In genomic region chr12:49109631-49110172, GRCh38 we compare ENCODE assay signal across 1 cellular context.
TF ChIP-seq lines count a peak whose summit lies in the region.

No MANE protein-coding gene starts in this region.

TF ChIP-seq in HEK293, 187 proteins besides CTCF, POLR2A, EP300 and RAD21 (continued from another document):
- peak; percentile 46; the same call in 1 of the 2 replicates for TF ChIP-seq PRDM1 (tag by site-specific recombination; IDR thresholded peaks at IDR 0.05)
- TF ChIP-seq ZNF302 (tag by site-specific recombination; IDR thresholded peaks at IDR 0.05; ENCODE audit: low read depth) = no peak
- TF ChIP-seq ZNF157 (tag by site-specific recombination; IDR thresholded peaks at IDR 0.05) = no peak
- TF ChIP-seq ZBTB1 (tag by site-specific recombination; IDR thresholded peaks at IDR 0.05) = no peak
- no peak for TF ChIP-seq ZNF596 (tag by site-specific recombination; IDR thresholded peaks at IDR 0.05)
- TF ChIP-seq, protein P1, sequence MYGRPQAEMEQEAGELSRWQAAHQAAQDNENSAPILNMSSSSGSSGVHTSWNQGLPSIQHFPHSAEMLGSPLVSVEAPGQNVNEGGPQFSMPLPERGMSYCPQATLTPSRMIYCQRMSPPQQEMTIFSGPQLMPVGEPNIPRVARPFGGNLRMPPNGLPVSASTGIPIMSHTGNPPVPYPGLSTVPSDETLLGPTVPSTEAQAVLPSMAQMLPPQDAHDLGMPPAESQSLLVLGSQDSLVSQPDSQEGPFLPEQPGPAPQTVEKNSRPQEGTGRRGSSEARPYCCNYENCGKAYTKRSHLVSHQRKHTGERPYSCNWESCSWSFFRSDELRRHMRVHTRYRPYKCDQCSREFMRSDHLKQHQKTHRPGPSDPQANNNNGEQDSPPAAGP (tag by site-specific recombination; IDR thresholded peaks at IDR 0.05) = 0 out of 2 replicates have a peak, but pooled peaks have one; percentile 7
- TF ChIP-seq, protein P2, sequence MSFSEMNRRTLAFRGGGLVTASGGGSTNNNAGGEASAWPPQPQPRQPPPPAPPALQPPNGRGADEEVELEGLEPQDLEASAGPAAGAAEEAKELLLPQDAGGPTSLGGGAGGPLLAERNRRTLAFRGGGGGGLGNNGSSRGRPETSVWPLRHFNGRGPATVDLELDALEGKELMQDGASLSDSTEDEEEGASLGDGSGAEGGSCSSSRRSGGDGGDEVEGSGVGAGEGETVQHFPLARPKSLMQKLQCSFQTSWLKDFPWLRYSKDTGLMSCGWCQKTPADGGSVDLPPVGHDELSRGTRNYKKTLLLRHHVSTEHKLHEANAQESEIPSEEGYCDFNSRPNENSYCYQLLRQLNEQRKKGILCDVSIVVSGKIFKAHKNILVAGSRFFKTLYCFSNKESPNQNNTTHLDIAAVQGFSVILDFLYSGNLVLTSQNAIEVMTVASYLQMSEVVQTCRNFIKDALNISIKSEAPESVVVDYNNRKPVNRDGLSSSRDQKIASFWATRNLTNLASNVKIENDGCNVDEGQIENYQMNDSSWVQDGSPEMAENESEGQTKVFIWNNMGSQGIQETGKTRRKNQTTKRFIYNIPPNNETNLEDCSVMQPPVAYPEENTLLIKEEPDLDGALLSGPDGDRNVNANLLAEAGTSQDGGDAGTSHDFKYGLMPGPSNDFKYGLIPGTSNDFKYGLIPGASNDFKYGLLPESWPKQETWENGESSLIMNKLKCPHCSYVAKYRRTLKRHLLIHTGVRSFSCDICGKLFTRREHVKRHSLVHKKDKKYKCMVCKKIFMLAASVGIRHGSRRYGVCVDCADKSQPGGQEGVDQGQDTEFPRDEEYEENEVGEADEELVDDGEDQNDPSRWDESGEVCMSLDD (tag by site-specific recombination; IDR thresholded peaks at IDR 0.05) = 0 out of 2 replicates have a peak, but pooled peaks have one; percentile 13
- no peak for TF ChIP-seq ZNF518A (tag by site-specific recombination; conservative IDR thresholded peaks at IDR 0.05; ENCODE audit: low read depth)
